ENCODE assay signal across 8 cellular contexts in the genomic region with DNA sequence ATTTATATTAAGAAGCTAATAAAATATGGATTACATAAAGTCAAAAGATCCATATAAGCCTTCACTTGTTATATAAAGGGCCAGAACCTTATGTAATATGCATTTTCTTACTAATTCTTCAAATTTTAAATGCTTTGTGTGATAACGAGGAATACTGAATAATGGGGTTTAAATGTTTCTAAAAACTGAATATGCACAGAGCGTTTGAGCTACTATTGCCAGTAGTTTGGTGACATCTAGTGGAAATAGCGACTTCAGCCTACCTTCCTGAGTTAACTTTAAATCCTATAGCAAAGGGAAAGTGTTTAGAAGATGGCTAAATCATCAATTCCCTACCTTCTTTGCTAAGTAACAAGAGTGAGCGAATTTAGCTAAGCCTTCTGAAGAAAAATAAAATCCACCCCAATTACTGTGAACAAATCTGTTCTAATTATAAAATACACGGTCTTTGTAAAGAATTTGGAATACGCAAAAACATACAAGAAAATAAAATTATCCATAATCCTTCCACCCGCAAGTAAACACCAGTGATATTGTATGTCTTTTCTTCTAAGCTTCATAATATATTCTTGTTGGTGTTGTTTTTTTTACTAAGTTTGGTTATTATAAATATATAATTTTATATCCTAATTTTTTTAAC.
DNase-seq lines count a peak whose midpoint lies in the region; ATAC-seq and TF ChIP-seq lines count a peak whose summit lies in the region.

No MANE protein-coding gene starts in this region.

- no peak for TF ChIP-seq POLR2A in gastrocnemius medialis (IDR thresholded peaks at IDR 0.05)

- H3K4me3 Mint-ChIP-seq in brain (peak overlapping the region in 3 of 5 experiments; percentile 15 to 73 (median 47)), nephron progenitor cell (no peak overlapping the region)
- H3K4me3 Mint-ChIP-seq in activated T-cell treated with anti-CD3 and anti-CD28 coated beads, Interleukin-2, amount 50 U/mL, for 72 hours, result no peak overlapping the region

- H3K27me3 Mint-ChIP-seq in brain (peaks cover 3% of the 10 kb centered on the region), nephron progenitor cell (ENCODE audit: low read depth, poor library complexity) (peaks cover 8% of the 10 kb centered on the region)
- H3K27me3 Mint-ChIP-seq in activated T-cell treated with anti-CD3 and anti-CD28 coated beads, Interleukin-2, amount 50 U/mL, for 72 hours (ENCODE audit: low read depth), result peaks cover 15% of the 10 kb centered on the region

- H3K27ac Mint-ChIP-seq in brain (peak overlapping the region in 4 of 5 experiments; percentile 33 to 94 (median 88)), nephron progenitor cell (no peak overlapping the region)
- H3K27ac Mint-ChIP-seq in activated T-cell treated with anti-CD3 and anti-CD28 coated beads, Interleukin-2, amount 50 U/mL, for 72 hours, result no peak overlapping the region

- H3K4me1 Mint-ChIP-seq in brain (peaks cover 88% of the 10 kb centered on the region), nephron progenitor cell (peaks cover 13% of the 10 kb centered on the region)
- no peaks in the 10 kb centered on the region for H3K4me1 Mint-ChIP-seq in activated T-cell treated with anti-CD3 and anti-CD28 coated beads, Interleukin-2, amount 50 U/mL, for 72 hours (ENCODE audit: low read depth)

- H3K9me3 ChIP-seq in gastrocnemius medialis, result no peaks in the 10 kb centered on the region

- DNase-seq in SIG-M5 treated with dmso at 0.1 percent for 504 hours (lab: John Stamatoyannopoulos, UW; ENCODE audit: unreplicated experiment), result peak; percentile 2
- no peak for DNase-seq in SIG-M5 (lab: John Stamatoyannopoulos, UW)
- peak; percentile 60 to 78 for DNase-seq in NCI-H2081 (lab: John Stamatoyannopoulos, UW)
- DNase-seq in nephron progenitor cell, result no peak
- no peak for DNase-seq in gastrocnemius medialis
- no peak for DNase-seq in activated T-cell treated with anti-CD3 and anti-CD28 coated beads, Interleukin-2, amount 50 U/mL, for 72 hours
- no peak for DNase-seq in stimulated activated CD4-positive, alpha-beta T cell treated with anti-CD3 and anti-CD28 coated beads, Interleukin-15, amount 100 ng/mL, for 24 hours

- ATAC-seq in gastrocnemius medialis, result no peak
- no peak for ATAC-seq in activated T-cell treated with anti-CD3 and anti-CD28 coated beads, Interleukin-2, amount 50 U/mL, for 72 hours (replicated peaks in 1 of 2)

- H3K36me3 ChIP-seq in gastrocnemius medialis, result no peaks in the 10 kb centered on the region

- TF ChIP-seq CTCF in brain (conservative IDR thresholded peaks at IDR 0.05) (peak; percentile 78 to 87), nephron progenitor cell (IDR thresholded peaks at IDR 0.05) (peak; percentile 52), gastrocnemius medialis (IDR thresholded peaks at IDR 0.05 in 4 of 5, conservative IDR thresholded peaks at IDR 0.05 in 1 of 5) (peak in 2 of 5 experiments; percentile 16 to 26)

- H3K9me3 Mint-ChIP-seq in brain (no peaks in the 10 kb centered on the region), nephron progenitor cell (no peaks in the 10 kb centered on the region)
- H3K9me3 Mint-ChIP-seq in activated T-cell treated with anti-CD3 and anti-CD28 coated beads, Interleukin-2, amount 50 U/mL, for 72 hours, result no peaks in the 10 kb centered on the region

- no peaks in the 10 kb centered on the region for H3K4me1 ChIP-seq in gastrocnemius medialis

- H3K36me3 Mint-ChIP-seq in brain (no peaks in the 10 kb centered on the region), nephron progenitor cell (ENCODE audit: low read depth) (no peaks in the 10 kb centered on the region)
- no peaks in the 10 kb centered on the region for H3K36me3 Mint-ChIP-seq in activated T-cell treated with anti-CD3 and anti-CD28 coated beads, Interleukin-2, amount 50 U/mL, for 72 hours (ENCODE audit: insufficient read depth in 2 of 2)

- in situ Hi-C loops in gastrocnemius medialis (cut with MboI; ENCODE audit: low sequenced_read_pairs in 4 of 4), result no loop called here

- no peak overlapping the region for H3K4me3 ChIP-seq in gastrocnemius medialis

- H3K27ac ChIP-seq in gastrocnemius medialis, result no peak overlapping the region

- intact Hi-C loops in gastrocnemius medialis (cut with DNase I; ENCODE audit: low total_unique reads), result no loop called here

- H3K27me3 ChIP-seq in gastrocnemius medialis, result no peaks in the 10 kb centered on the region

Comparison
In these comparisons a context has a peak if more than half of its experiments do, and no peak if none do; other contexts are left out.
1. DNase-seq: peak in SIG-M5 treated with dmso at 0.1 percent for 504 hours (single experiment) and NCI-H2081 (2 of 2); none in SIG-M5 (single experiment), nephron progenitor cell (single experiment), gastrocnemius medialis (0 of 2), activated T-cell treated with anti-CD3 and anti-CD28 coated beads, Interleukin-2, amount 50 U/mL, for 72 hours (0 of 2) and stimulated activated CD4-positive, alpha-beta T cell treated with anti-CD3 and anti-CD28 coated beads, Interleukin-15, amount 100 ng/mL, for 24 hours (single experiment).
2. H3K27ac Mint-ChIP-seq: peak in brain (4 of 5); none in nephron progenitor cell (single experiment) and activated T-cell treated with anti-CD3 and anti-CD28 coated beads, Interleukin-2, amount 50 U/mL, for 72 hours (single experiment).
3. H3K4me3 Mint-ChIP-seq: peak in brain (3 of 5); none in nephron progenitor cell (single experiment) and activated T-cell treated with anti-CD3 and anti-CD28 coated beads, Interleukin-2, amount 50 U/mL, for 72 hours (0 of 2).